In the genomic region with DNA sequence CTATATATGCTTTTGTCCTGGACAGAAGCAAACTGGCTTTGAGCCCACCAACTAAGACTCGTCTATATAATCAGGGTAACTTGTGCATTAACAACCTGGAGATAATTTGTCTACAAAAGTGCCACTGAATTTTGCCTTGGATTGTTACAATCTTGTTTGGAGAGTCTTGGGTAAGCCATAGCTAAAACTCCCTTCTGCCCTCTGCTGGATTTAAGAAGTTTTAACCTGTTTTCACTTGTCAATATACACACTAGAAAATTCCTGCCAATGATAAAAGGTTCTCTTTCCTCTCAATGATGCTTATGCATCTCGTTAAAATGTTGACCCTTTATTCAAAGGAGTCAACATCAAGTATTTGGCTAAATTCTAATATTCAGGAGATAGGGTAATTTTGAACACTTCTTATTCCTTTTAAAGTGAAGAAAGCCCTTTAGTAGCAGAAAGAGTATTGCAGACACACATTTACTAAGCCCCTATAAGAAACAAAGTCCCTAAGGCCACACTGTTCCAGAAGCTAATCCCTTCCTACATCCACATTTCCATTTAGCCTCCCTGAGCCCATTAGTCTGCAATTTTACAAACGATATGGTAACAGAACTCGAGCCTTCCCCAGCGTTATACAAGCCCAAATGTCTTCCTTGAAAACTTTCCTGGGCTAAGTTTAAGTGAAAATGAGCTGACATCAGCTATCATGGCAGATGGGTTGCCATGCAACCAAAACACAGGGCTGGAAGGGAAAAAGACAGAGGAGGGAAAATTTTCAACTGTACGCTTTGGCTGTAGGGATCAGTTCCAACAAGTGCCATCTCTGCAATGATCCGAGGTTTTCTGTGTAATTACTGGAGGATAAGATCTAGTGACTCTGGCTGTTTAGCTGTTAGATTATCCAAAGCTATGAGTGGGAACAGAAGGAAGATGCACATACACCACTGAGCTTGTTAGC, we compare ENCODE assay signal across 8 cellular contexts.
DNase-seq lines count a peak whose midpoint lies in the region; ATAC-seq and TF ChIP-seq lines count a peak whose summit lies in the region.

No MANE protein-coding gene starts in this region.

- no peaks in the 10 kb centered on the region for H3K27me3 ChIP-seq in brain microvascular endothelial cell (replicated peaks)

- peak; percentile 66 for ATAC-seq in HG02938 (IDR thresholded peaks at IDR 0.05; ENCODE audit: unreplicated experiment)

- no peak overlapping the region for H3K4me3 ChIP-seq in brain microvascular endothelial cell (ENCODE audit: low read depth, low read length)

- H3K27ac ChIP-seq in brain microvascular endothelial cell = no peak overlapping the region

- peak; percentile 53 for DNase-seq in DMS153 treated with DMSO at 0.1 percent for 48 hours (lab: John Stamatoyannopoulos, UW; ENCODE audit: unreplicated experiment)
- DNase-seq in DMS153 (lab: John Stamatoyannopoulos, UW) = no peak
- peak; percentile 27 for DNase-seq in NCI-H460 (ENCODE audit: extremely low read depth, low read depth)
- peak; percentile 20 for DNase-seq in brain microvascular endothelial cell
- peak; percentile 57 for DNase-seq in left kidney (ENCODE audit: low read depth, low spot score)
- no peak for DNase-seq in activated effector memory CD4-positive, alpha-beta T cell treated with Interleukin-2 at 50 U/mL for 16 hours
- no peak for DNase-seq in foreskin melanocyte

- H3K36me3 ChIP-seq in brain microvascular endothelial cell (replicated peaks) = no peaks in the 10 kb centered on the region

- peak; percentile 61 for TF ChIP-seq CTCF in brain microvascular endothelial cell (IDR thresholded peaks at IDR 0.05; ENCODE audit: low read depth, low read length, missing control alignments)

- in situ Hi-C loops in brain microvascular endothelial cell (cut with HindIII; ENCODE audit: low pct_ligation_motif_present, low sequenced_read_pairs) = loop anchor here (25.0 kb wide), 2 partner anchors 234 to 784 kb away; partner anchors contain the start of gene OPA1

Comparison
In these comparisons a context has a peak if more than half of its experiments do, and no peak if none do; other contexts are left out.
1. DNase-seq: peak in DMS153 treated with DMSO at 0.1 percent for 48 hours (single experiment), NCI-H460 (single experiment), brain microvascular endothelial cell (single experiment) and left kidney (single experiment); none in DMS153 (single experiment), activated effector memory CD4-positive, alpha-beta T cell treated with Interleukin-2 at 50 U/mL for 16 hours (single experiment) and foreskin melanocyte (single experiment).